30 cellular contexts compared by ENCODE assay signal in genomic region chr18:8826514-8826913, GRCh38.
"Had no signal": no experiment of that assay in that cellular context is flagged by ENCODE, and none has a peak within 500 bp of the region (broad histone marks: within the 10 kb centered on the region; RNA-seq: fewer than 3 reads in every experiment).

No MANE protein-coding gene starts in this region.

- H3K36me3 Mint-ChIP-seq: activated CD8-positive, alpha-beta memory T cell treated with anti-CD3 and anti-CD28 coated beads, Interleukin-2, amount 10 ng/mL, durations not matched to agents 7 days and 5 days; activated naive CD4-positive, alpha-beta T cell treated with anti-CD3 and anti-CD28 coated beads, Interleukin-2, amount 10 ng/mL, durations not matched to agents 7 days and 5 days; activated naive CD8-positive, alpha-beta T cell had no signal

- H3K4me1 Mint-ChIP-seq: activated CD4-positive, alpha-beta memory T cell treated with anti-CD3 and anti-CD28 coated beads, Interleukin-2, amount 10 ng/mL, durations not matched to agents 7 days and 5 days; activated CD8-positive, alpha-beta memory T cell treated with anti-CD3 and anti-CD28 coated beads, Interleukin-2, amount 10 ng/mL, durations not matched to agents 7 days and 5 days; activated naive CD4-positive, alpha-beta T cell treated with anti-CD3 and anti-CD28 coated beads, Interleukin-2, amount 10 ng/mL, durations not matched to agents 7 days and 5 days; activated naive CD8-positive, alpha-beta T cell treated with anti-CD3 and anti-CD28 coated beads, Interleukin-2, amount 50 U/mL, for 24 hours had no signal

- H3K27ac ChIP-seq: PC-9, VCaP had no signal

- H3K27me3 Mint-ChIP-seq: activated CD8-positive, alpha-beta memory T cell treated with anti-CD3 and anti-CD28 coated beads, Interleukin-2, amount 10 ng/mL, durations not matched to agents 7 days and 5 days; activated naive CD8-positive, alpha-beta T cell; activated naive CD8-positive, alpha-beta T cell treated with anti-CD3 and anti-CD28 coated beads, Interleukin-2, amount 50 U/mL, for 24 hours; brain had no signal

- H3K27ac Mint-ChIP-seq: activated CD4-positive, alpha-beta memory T cell treated with anti-CD3 and anti-CD28 coated beads, Interleukin-2, amount 10 ng/mL, durations not matched to agents 7 days and 5 days; activated CD8-positive, alpha-beta memory T cell treated with anti-CD3 and anti-CD28 coated beads, Interleukin-2, amount 10 ng/mL, durations not matched to agents 7 days and 5 days; activated naive CD4-positive, alpha-beta T cell treated with anti-CD3 and anti-CD28 coated beads, Interleukin-2, amount 10 ng/mL, durations not matched to agents 7 days and 5 days; activated naive CD8-positive, alpha-beta T cell; activated naive CD8-positive, alpha-beta T cell treated with anti-CD3 and anti-CD28 coated beads, Interleukin-2, amount 50 U/mL, for 24 hours had no signal

- DNase-seq: activated CD4-positive, alpha-beta memory T cell treated with anti-CD3 and anti-CD28 coated beads, Interleukin-2, amount 10 ng/mL, durations not matched to agents 7 days and 5 days; activated CD4-positive, alpha-beta T cell treated with anti-CD3 and anti-CD28 coated beads for 1 hour; activated CD4-positive, alpha-beta T cell treated with anti-CD3 and anti-CD28 coated beads for 48 hours; activated CD4-positive, CD25-positive, alpha-beta regulatory T cell; activated CD8-positive, alpha-beta memory T cell treated with anti-CD3 and anti-CD28 coated beads for 24 hours; activated CD8-positive, alpha-beta memory T cell treated with anti-CD3 and anti-CD28 coated beads, Interleukin-2, amount 10 ng/mL, durations not matched to agents 7 days and 5 days; activated CD8-positive, alpha-beta memory T cell treated with anti-CD3 and anti-CD28 coated beads, Interleukin-2, amount 50 U/mL, for 48 hours; activated effector memory CD4-positive, alpha-beta T cell treated with Interleukin-2 at 50 U/mL for 16 hours; activated naive CD4-positive, alpha-beta T cell treated with anti-CD3 and anti-CD28 coated beads, Interleukin-2, amount 10 ng/mL, durations not matched to agents 7 days and 5 days; activated naive CD8-positive, alpha-beta T cell treated with anti-CD3 and anti-CD28 coated beads, Interleukin-2, amount 50 U/mL, for 24 hours; activated T-cell treated with anti-CD3 and anti-CD28 coated beads, Interleukin-2, amount 50 U/mL, for 48 hours; anterior cingulate cortex; MG63; NCI-H1048; NCI-H1105 treated with DMSO at 0.1 percent for 48 hours; NCI-H1436; NCI-H1694; NCI-H1930; NCI-H2081 treated with DMSO at 0.1 percent for 48 hours; NCI-H526 treated with DMSO at 0.1 percent for 48 hours; NCI-H774; PC-9; Right ventricle myocardium superior; SW 1271; T-helper 1 cell; T-helper 2 cell; T-helper 9 cell had no signal

- H3K4me3 Mint-ChIP-seq: activated CD4-positive, alpha-beta memory T cell treated with anti-CD3 and anti-CD28 coated beads, Interleukin-2, amount 10 ng/mL, durations not matched to agents 7 days and 5 days; activated CD8-positive, alpha-beta memory T cell treated with anti-CD3 and anti-CD28 coated beads, Interleukin-2, amount 10 ng/mL, durations not matched to agents 7 days and 5 days; activated naive CD4-positive, alpha-beta T cell treated with anti-CD3 and anti-CD28 coated beads, Interleukin-2, amount 10 ng/mL, durations not matched to agents 7 days and 5 days; activated naive CD8-positive, alpha-beta T cell; activated naive CD8-positive, alpha-beta T cell treated with anti-CD3 and anti-CD28 coated beads, Interleukin-2, amount 50 U/mL, for 24 hours; brain had no signal

- ATAC-seq: activated CD8-positive, alpha-beta memory T cell treated with anti-CD3 and anti-CD28 coated beads, Interleukin-2, amount 10 ng/mL, durations not matched to agents 7 days and 5 days; activated naive CD8-positive, alpha-beta T cell treated with anti-CD3 and anti-CD28 coated beads, Interleukin-2, amount 50 U/mL, for 24 hours had no signal

- H3K27me3 ChIP-seq: MG63 had no signal

- H3K4me3 ChIP-seq: MG63, PC-9 had no signal

- H3K9me3 Mint-ChIP-seq: activated CD4-positive, alpha-beta memory T cell treated with anti-CD3 and anti-CD28 coated beads, Interleukin-2, amount 10 ng/mL, durations not matched to agents 7 days and 5 days; activated naive CD4-positive, alpha-beta T cell treated with anti-CD3 and anti-CD28 coated beads, Interleukin-2, amount 10 ng/mL, durations not matched to agents 7 days and 5 days; activated naive CD8-positive, alpha-beta T cell treated with anti-CD3 and anti-CD28 coated beads, Interleukin-2, amount 50 U/mL, for 24 hours; brain had no signal
